1 cellular context compared by ENCODE assay signal in genomic region chr3:37456270-37456708, GRCh38.
TF ChIP-seq lines count a peak whose summit lies in the region.

No MANE protein-coding gene starts in this region.

TF ChIP-seq in SK-N-SH treated with all-trans-retinoic acid at 6 μM for 48 hours, 23 proteins besides CTCF, POLR2A, EP300 and RAD21 (continued from another document):
- TF ChIP-seq POU6F1 (CRISPR knock-in tag; IDR thresholded peaks at IDR 0.05; ENCODE audit: borderline replicate concordance, low read depth) = no peak
- TF ChIP-seq PPARA (CRISPR knock-in tag; IDR thresholded peaks at IDR 0.05; ENCODE audit: borderline replicate concordance) = no peak
- TF ChIP-seq CSRNP3 (CRISPR knock-in tag; IDR thresholded peaks at IDR 0.05) = no peak
- TF ChIP-seq ZNF70 (CRISPR knock-in tag; IDR thresholded peaks at IDR 0.05) = no peak
- no peak for TF ChIP-seq CREB5 (CRISPR knock-in tag; IDR thresholded peaks at IDR 0.05; ENCODE audit: low read depth)
- TF ChIP-seq ZFP3 (CRISPR knock-in tag; IDR thresholded peaks at IDR 0.05) = no peak
- TF ChIP-seq GLIS3 (CRISPR knock-in tag; IDR thresholded peaks at IDR 0.05) = no peak
- TF ChIP-seq TCF4 (CRISPR knock-in tag; IDR thresholded peaks at IDR 0.05; ENCODE audit: borderline replicate concordance) = no peak
- no peak for TF ChIP-seq ISL1 (CRISPR knock-in tag; IDR thresholded peaks at IDR 0.05)
